ENCODE assay signal across 1 cellular context in genomic region chr7:155205368-155206285, GRCh38.
TF ChIP-seq lines count a peak whose summit lies in the region.

No MANE protein-coding gene starts in this region.

TF ChIP-seq in K562, 482 proteins besides CTCF, POLR2A, EP300 and RAD21 (continued from another document):
- TF ChIP-seq, protein P1, sequence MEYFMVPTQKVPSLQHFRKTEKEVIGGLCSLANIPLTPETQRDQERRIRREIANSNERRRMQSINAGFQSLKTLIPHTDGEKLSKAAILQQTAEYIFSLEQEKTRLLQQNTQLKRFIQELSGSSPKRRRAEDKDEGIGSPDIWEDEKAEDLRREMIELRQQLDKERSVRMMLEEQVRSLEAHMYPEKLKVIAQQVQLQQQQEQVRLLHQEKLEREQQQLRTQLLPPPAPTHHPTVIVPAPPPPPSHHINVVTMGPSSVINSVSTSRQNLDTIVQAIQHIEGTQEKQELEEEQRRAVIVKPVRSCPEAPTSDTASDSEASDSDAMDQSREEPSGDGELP (CRISPR knock-in tag; IDR thresholded peaks at IDR 0.05; ENCODE audit: borderline replicate concordance), result peak; percentile 95
- TF ChIP-seq ZNF263 (CRISPR knock-in tag; IDR thresholded peaks at IDR 0.05; ENCODE audit: borderline replicate concordance) (peak; percentile 79), TCF7L2 (IDR thresholded peaks at IDR 0.05; ENCODE audit: low read depth, low read length) (no peak), ZNF79 (CRISPR knock-in tag; IDR thresholded peaks at IDR 0.05; ENCODE audit: low read depth) (no peak), ZNF511 (CRISPR knock-in tag; IDR thresholded peaks at IDR 0.05) (peak; percentile 98), ARID1B (IDR thresholded peaks at IDR 0.05) (peak; percentile 80), MXI1 (IDR thresholded peaks at IDR 0.05; ENCODE audit: low read depth, low read length) (peak; percentile 17; the same call in 1 of the 2 replicates), GATAD2B (IDR thresholded peaks at IDR 0.05; ENCODE audit: borderline replicate concordance) (no peak; the same call in 1 of the 2 replicates), ELF4 (CRISPR knock-in tag; IDR thresholded peaks at IDR 0.05) (peak; percentile 98), CBFA2T3 (IDR thresholded peaks at IDR 0.05) (peak; percentile 76), CHAMP1 (IDR thresholded peaks at IDR 0.05) (no peak), ZNF512 (tag; IDR thresholded peaks at IDR 0.05) (no peak), ZNF146 (CRISPR knock-in tag; IDR thresholded peaks at IDR 0.05; ENCODE audit: unreplicated experiment) (peak; percentile 28), THAP7 (CRISPR knock-in tag; IDR thresholded peaks at IDR 0.05) (no peak), ZNF239 (CRISPR knock-in tag; IDR thresholded peaks at IDR 0.05) (no peak), GTF2B (IDR thresholded peaks at IDR 0.05; ENCODE audit: extremely low read depth, insufficient read length) (peak; percentile 66), KDM2B (CRISPR knock-in tag; IDR thresholded peaks at IDR 0.05) (no peak), GTF2E2 (tag; IDR thresholded peaks at IDR 0.05) (peak; percentile 90), ZFP36 (IDR thresholded peaks at IDR 0.05; ENCODE audit: low read depth, low read length, partially characterized antibody) (peak; percentile 53), TFE3 (CRISPR knock-in tag; IDR thresholded peaks at IDR 0.05) (no peak), ZBTB1 (CRISPR knock-in tag; IDR thresholded peaks at IDR 0.05; ENCODE audit: borderline replicate concordance, low read depth) (0 out of 2 replicates have a peak, but pooled peaks have one; percentile 62), ZNF318 (IDR thresholded peaks at IDR 0.05; ENCODE audit: borderline replicate concordance in 1 of 2, low read depth in 1 of 2) (peak in 1 of 2 experiments; percentile 99; a peak in 2 of 4 replicates), DDX20 (tag; IDR thresholded peaks at IDR 0.05; ENCODE audit: low read depth) (no peak), MAFG (tag; conservative IDR thresholded peaks at IDR 0.05) (peak; percentile 91), SIN3A (IDR thresholded peaks at IDR 0.05; ENCODE audit: borderline replicate concordance in 2 of 2, control insufficient read depth in 1 of 2, low read depth in 2 of 2, low read length in 2 of 2) (0 out of 4 replicates have a peak, but pooled peaks of 1 of the 2 experiments have one; percentile 28), ZNF77 (CRISPR knock-in tag; IDR thresholded peaks at IDR 0.05) (no peak), NCOR1 (IDR thresholded peaks at IDR 0.05) (peak; percentile 89), SIN3B (IDR thresholded peaks at IDR 0.05; ENCODE audit: low read depth) (no peak), ETV6 (IDR thresholded peaks at IDR 0.05; ENCODE audit: borderline replicate concordance in 1 of 2, low read depth in 2 of 2, low read length in 1 of 2) (peak; percentile 73 to 95), ETV6 (CRISPR knock-in tag; IDR thresholded peaks at IDR 0.05; ENCODE audit: borderline replicate concordance) (peak; percentile 92; the same call in 1 of the 2 replicates), XRCC4 (IDR thresholded peaks at IDR 0.05; ENCODE audit: extremely low read depth, insufficient read depth, insufficient read length) (no peak), ZEB2 (IDR thresholded peaks at IDR 0.05) (peak; percentile 37), FOXA1 (IDR thresholded peaks at IDR 0.05; ENCODE audit: borderline replicate concordance) (no peak)
- TF ChIP-seq, protein P2, sequence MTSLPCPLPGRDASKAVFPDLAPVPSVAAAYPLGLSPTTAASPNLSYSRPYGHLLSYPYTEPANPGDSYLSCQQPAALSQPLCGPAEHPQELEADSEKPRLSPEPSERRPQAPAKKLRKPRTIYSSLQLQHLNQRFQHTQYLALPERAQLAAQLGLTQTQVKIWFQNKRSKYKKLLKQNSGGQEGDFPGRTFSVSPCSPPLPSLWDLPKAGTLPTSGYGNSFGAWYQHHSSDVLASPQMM (CRISPR knock-in tag; IDR thresholded peaks at IDR 0.05), result no peak
- TF ChIP-seq, protein P3, sequence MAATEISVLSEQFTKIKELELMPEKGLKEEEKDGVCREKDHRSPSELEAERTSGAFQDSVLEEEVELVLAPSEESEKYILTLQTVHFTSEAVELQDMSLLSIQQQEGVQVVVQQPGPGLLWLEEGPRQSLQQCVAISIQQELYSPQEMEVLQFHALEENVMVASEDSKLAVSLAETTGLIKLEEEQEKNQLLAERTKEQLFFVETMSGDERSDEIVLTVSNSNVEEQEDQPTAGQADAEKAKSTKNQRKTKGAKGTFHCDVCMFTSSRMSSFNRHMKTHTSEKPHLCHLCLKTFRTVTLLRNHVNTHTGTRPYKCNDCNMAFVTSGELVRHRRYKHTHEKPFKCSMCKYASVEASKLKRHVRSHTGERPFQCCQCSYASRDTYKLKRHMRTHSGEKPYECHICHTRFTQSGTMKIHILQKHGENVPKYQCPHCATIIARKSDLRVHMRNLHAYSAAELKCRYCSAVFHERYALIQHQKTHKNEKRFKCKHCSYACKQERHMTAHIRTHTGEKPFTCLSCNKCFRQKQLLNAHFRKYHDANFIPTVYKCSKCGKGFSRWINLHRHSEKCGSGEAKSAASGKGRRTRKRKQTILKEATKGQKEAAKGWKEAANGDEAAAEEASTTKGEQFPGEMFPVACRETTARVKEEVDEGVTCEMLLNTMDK (IDR thresholded peaks at IDR 0.05; ENCODE audit: borderline replicate concordance, insufficient read depth, low read depth, low read length, poor library complexity, severe bottlenecking), result no peak
